Comparison of ENCODE assay signal across 8 cellular contexts in genomic region chrX:99461223-99461622, GRCh38.
"Had no signal": no experiment of that assay in that cellular context is flagged by ENCODE, and none has a peak within 500 bp of the region (broad histone marks: within the 10 kb centered on the region; RNA-seq: fewer than 3 reads in every experiment).

No MANE protein-coding gene starts in this region.

- H3K4me3 ChIP-seq: GM12878 had no signal

- ATAC-seq: GM12878 had no signal

- FAIRE-seq: G401.6, GM12878, GM12891, GM12892, GM18507, GM19239 had no signal

- DNase-seq: GDM1, GF-D8 had no signal
